22 cellular contexts compared by ENCODE assay signal in genomic region chr6:47203968-47204611, GRCh38.
A peak's percentile ranks its signal among the peaks of the same experiment; 100 is the strongest.
DNase-seq lines count a peak whose midpoint lies in the region; ATAC-seq, FAIRE-seq and TF ChIP-seq lines count a peak whose summit lies in the region.
"Had no signal": no experiment of that assay in that cellular context is flagged by ENCODE, and none has a peak within 500 bp of the region (broad histone marks: within the 10 kb centered on the region; RNA-seq: fewer than 3 reads in every experiment).

No MANE protein-coding gene starts in this region.

- H3K9me3 ChIP-seq in BLaER1 treated with 17β-estradiol and CSF1 and Interleukin-3, amounts not matched to agents 10 nM and 100 nM (replicated peaks in 1 of 11), result 0 out of 22 replicates have a peak, but pooled peaks cover 0 to 5% (median 0%) of the 10 kb centered on the region in 11 experiments
- no peaks in the 10 kb centered on the region for H3K9me3 ChIP-seq in RWPE2 (ENCODE audit: severe bottlenecking)
- H3K9me3 ChIP-seq in HepG2 (ENCODE audit: low read length), result no peaks in the 10 kb centered on the region
- H3K9me3 ChIP-seq: Caco-2, MG63, neutrophil, thyroid gland had no signal

- no TSS peak for BruUV-seq in HepG2 (replicated peaks; lab: Mats Ljungman, UMichigan)

- H3K4me2 ChIP-seq in BLaER1 treated with 17β-estradiol and CSF1 and Interleukin-3, amounts not matched to agents 10 nM and 100 nM, result peak overlapping the region; percentile 4 to 54 (median 30); a peak in 18 of 22 replicates
- no peak overlapping the region for H3K4me2 ChIP-seq in HepG2 (ENCODE audit: low read depth, low read length)

- H3K4me3 ChIP-seq in BLaER1 treated with 17β-estradiol and CSF1 and Interleukin-3, amounts not matched to agents 10 nM and 100 nM, result no peak overlapping the region
- H3K4me3 ChIP-seq in RWPE2 (ENCODE audit: severe bottlenecking) (no peak overlapping the region), HepG2 (replicated peaks in 1 of 3; ENCODE audit: insufficient read depth in 1 of 3, low read depth in 2 of 3, low read length in 3 of 3) (no peak overlapping the region)
- H3K4me3 ChIP-seq: MG63, thyroid gland had no signal

- no peak overlapping the region for H2AFZ ChIP-seq in HepG2 (ENCODE audit: low read length)

- in situ Hi-C loops in G401 (cut with HindIII; ENCODE audit: low sequenced_read_pairs) (no loop called here), HepG2 (cut with HindIII; ENCODE audit: extremely low pct_ligation_motif_present, low pct_unique_long_range_greater_than_20kb) (no loop called here)

- H3K36me3 ChIP-seq in BLaER1 treated with 17β-estradiol and CSF1 and Interleukin-3, amounts not matched to agents 10 nM and 100 nM, result no peaks in the 10 kb centered on the region
- H3K36me3 ChIP-seq in RWPE2 (ENCODE audit: low read depth) (no peaks in the 10 kb centered on the region), HepG2 (replicated peaks in 1 of 2; ENCODE audit: control insufficient read depth in 1 of 2, insufficient read depth in 2 of 2, low read length in 2 of 2) (no peaks in the 10 kb centered on the region)
- H3K36me3 ChIP-seq: MG63, neutrophil, thyroid gland had no signal

- TF ChIP-seq EP300 in HepG2 (IDR thresholded peaks at IDR 0.05; ENCODE audit: low read depth in 2 of 2, low read length in 2 of 2) (no peak), HepG2 (CRISPR knock-in tag; IDR thresholded peaks at IDR 0.05; ENCODE audit: borderline replicate concordance) (no peak)

- H3K4me1 ChIP-seq in BLaER1 treated with 17β-estradiol and CSF1 and Interleukin-3, amounts not matched to agents 10 nM and 100 nM, result peaks cover 0 to 22% (median 18%) of the 10 kb centered on the region in 10 experiments; a peak in 14 of 20 replicates
- H3K4me1 ChIP-seq in RWPE2 (ENCODE audit: insufficient read depth, poor library complexity, severe bottlenecking) (peaks cover 12% of the 10 kb centered on the region), HepG2 (ENCODE audit: insufficient read depth, low read length) (peaks cover 76% of the 10 kb centered on the region)
- H3K4me1 ChIP-seq: thyroid gland had no signal

- POLR2A ChIA-PET in HepG2 (lab: Yijun Ruan, JAX), result no interaction called here

- no peaks in the 10 kb centered on the region for H3K27me3 ChIP-seq in BLaER1 treated with 17β-estradiol and CSF1 and Interleukin-3, amounts not matched to agents 10 nM and 100 nM
- H3K27me3 ChIP-seq in RWPE2 (ENCODE audit: insufficient read depth, poor library complexity, severe bottlenecking) (no peaks in the 10 kb centered on the region), HepG2 (ENCODE audit: control insufficient read depth in 1 of 2, insufficient read depth in 2 of 2, low read length in 2 of 2) (no peaks in the 10 kb centered on the region)
- H3K27me3 ChIP-seq: MG63, neutrophil, thyroid gland had no signal

- no peak overlapping the region for H3K9ac ChIP-seq in BLaER1 treated with 17β-estradiol and CSF1 and Interleukin-3, amounts not matched to agents 10 nM and 100 nM
- H3K9ac ChIP-seq in HepG2 (ENCODE audit: insufficient read depth, low read depth, low read length), result no peak overlapping the region

- ATAC-seq in RWPE2 (ENCODE audit: low read depth) (no peak), HepG2 (peak; percentile 71), esophagus mucosa (no peak)
- ATAC-seq: SK-N-SH treated with all-trans-retinoic acid at 6 μM for 48 hours had no signal

- H3K79me2 ChIP-seq in HepG2 (ENCODE audit: insufficient read depth, low read length), result no peaks in the 10 kb centered on the region

- TF ChIP-seq RAD21 in HepG2 (CRISPR knock-in tag; IDR thresholded peaks at IDR 0.05), result no peak

- DNase-seq in G401 (ENCODE audit: low spot score), result peak; percentile 68
- DNase-seq in RWPE2 (ENCODE audit: low spot score), result no peak
- peak; percentile 34 for DNase-seq in HepG2 (ENCODE audit: low spot score)
- no peak for DNase-seq in hippocampal formation (lab: John Stamatoyannopoulos, UW)
- DNase-seq in NCI-H1694 treated with DMSO at 0.1 percent for 48 hours (lab: John Stamatoyannopoulos, UW), result no peak
- DNase-seq: activated CD8-positive, alpha-beta memory T cell treated with anti-CD3 and anti-CD28 coated beads, Interleukin-2, amount 50 U/mL, for 4 hours; activated gamma-delta T cell treated with Interleukin-2 at 50 U/mL for 16 hours; aorta; Caco-2; cerebellar nuclear complex; effector CD4-positive, alpha-beta T cell; glutamatergic neuron; MG63; NCI-H146; NCI-H82; thyroid gland had no signal

- TF ChIP-seq POLR2A in HepG2 (IDR thresholded peaks at IDR 0.05; ENCODE audit: insufficient read depth in 1 of 2, low read depth in 2 of 2, low read length in 2 of 2), result no peak

- WGBS in HepG2 (ENCODE audit: low lambda C conversion rate), result 44% methylated on average over 2 of the region's 2 CpGs

- TF ChIP-seq CTCF in RWPE2 (IDR thresholded peaks at IDR 0.05; ENCODE audit: poor library complexity, severe bottlenecking) (no peak), HepG2 (CRISPR knock-in tag; IDR thresholded peaks at IDR 0.05) (no peak)

- intact Hi-C loops in HepG2 (cut with micrococcal nuclease; ENCODE audit: unreplicated experiment), result no loop called here

- H4K20me1 ChIP-seq in BLaER1 treated with 17β-estradiol and CSF1 and Interleukin-3, amounts not matched to agents 10 nM and 100 nM, result no peaks in the 10 kb centered on the region
- H4K20me1 ChIP-seq in HepG2 (ENCODE audit: insufficient read depth, low read length), result no peaks in the 10 kb centered on the region

- FAIRE-seq in HepG2 (lab: Jason Lieb, UNC), result no peak
- FAIRE-seq: H54, RCC 7860 had no signal

- CTCF ChIA-PET in HepG2 (lab: Yijun Ruan, JAX; ENCODE audit: low intra/inter-chr PET ratio, low total read pairs), result no interaction called here

- H3K27ac ChIP-seq in BLaER1 treated with 17β-estradiol and CSF1 and Interleukin-3, amounts not matched to agents 10 nM and 100 nM, result no peak overlapping the region
- H3K27ac ChIP-seq in RWPE2 (ENCODE audit: poor library complexity, severe bottlenecking) (peak overlapping the region; percentile 20), HepG2 (ENCODE audit: extremely low read length, insufficient read depth, low read length) (no peak overlapping the region)
- H3K27ac ChIP-seq: neutrophil, thyroid gland had no signal

TF ChIP-seq in HepG2, 621 proteins besides CTCF, POLR2A, EP300 and RAD21 (continues in another document):
- TF ChIP-seq THRA (CRISPR knock-in tag; IDR thresholded peaks at IDR 0.05; ENCODE audit: borderline replicate concordance), result peak; percentile 27; the same call in 1 of the 2 replicates
- TF ChIP-seq ZBTB7A (CRISPR knock-in tag; IDR thresholded peaks at IDR 0.05), result no peak
- no peak for TF ChIP-seq EEA1 (CRISPR knock-in tag; IDR thresholded peaks at IDR 0.05; ENCODE audit: borderline replicate concordance)
- TF ChIP-seq ZNF644 (CRISPR knock-in tag; IDR thresholded peaks at IDR 0.05; ENCODE audit: low read depth), result peak; percentile 75
- no peak for TF ChIP-seq MAFK (conservative IDR thresholded peaks at IDR 0.05 in 1 of 2, IDR thresholded peaks at IDR 0.05 in 1 of 2; ENCODE audit: low read length in 2 of 2)
- 0 out of 2 replicates have a peak, but pooled peaks have one; percentile 25 for TF ChIP-seq BCL6 (CRISPR knock-in tag; IDR thresholded peaks at IDR 0.05)
- no peak for TF ChIP-seq GABPA (IDR thresholded peaks at IDR 0.05; ENCODE audit: low read depth, low read length)
- no peak for TF ChIP-seq GABPA (CRISPR knock-in tag; IDR thresholded peaks at IDR 0.05; ENCODE audit: low read depth)
- TF ChIP-seq ZNF331 (CRISPR knock-in tag; IDR thresholded peaks at IDR 0.05), result 0 out of 2 replicates have a peak, but pooled peaks have one; percentile 9
- TF ChIP-seq ZNF710 (CRISPR knock-in tag; IDR thresholded peaks at IDR 0.05; ENCODE audit: borderline replicate concordance), result no peak
- 0 out of 2 replicates have a peak, but pooled peaks have one; percentile 39 for TF ChIP-seq ZNF605 (CRISPR knock-in tag; IDR thresholded peaks at IDR 0.05)
- no peak for TF ChIP-seq ZNF672 (CRISPR knock-in tag; IDR thresholded peaks at IDR 0.05)
- TF ChIP-seq CREB3 (CRISPR knock-in tag; IDR thresholded peaks at IDR 0.05), result no peak
- TF ChIP-seq CEBPB (IDR thresholded peaks at IDR 0.05; ENCODE audit: borderline replicate concordance, low read depth, low read length), result peak; percentile 78

Comparison
In these comparisons a context has a peak if more than half of its experiments do, and no peak if none do; other contexts are left out.
1. DNase-seq: peak in G401 (single experiment) and HepG2 (single experiment); none in RWPE2 (single experiment), hippocampal formation (0 of 2) and NCI-H1694 treated with DMSO at 0.1 percent for 48 hours (single experiment).